Comparison of ENCODE assay signal across 8 cellular contexts in genomic region chr6:44387346-44388134, GRCh38. TPM values are rescaled to one million over a fixed set of nuclear protein-coding genes. Genes with fewer than 3 reads are reported as not detected.
DNase-seq lines count a peak whose midpoint lies in the region; ATAC-seq and TF ChIP-seq lines count a peak whose summit lies in the region.

CDC5L (plus strand) TSS chr6:44387706; CDS start chr6:44387824, 118 bp downstream.

- DNase-seq in NCI-H187 (lab: John Stamatoyannopoulos, UW) (peak; percentile 86 to 89), T-helper 2 cell (peak; percentile 59 to 98 (median 85)), left ventricle myocardium superior (peak; percentile 95), prostate gland (ENCODE audit: low spot score) (peak; percentile 94)

- TF ChIP-seq POLR2A in GM15510 (IDR thresholded peaks at IDR 0.05; ENCODE audit: borderline replicate concordance, extremely low read depth, insufficient read length), result peak; percentile 95
- peak; percentile 88 for TF ChIP-seq POLR2A in prostate gland (IDR thresholded peaks at IDR 0.05)

- H3K4me1 ChIP-seq in prostate gland (replicated peaks), result no peaks in the 10 kb centered on the region
- H3K4me1 ChIP-seq in urinary bladder (ENCODE audit: insufficient read depth), result no peaks in the 10 kb centered on the region

- ATAC-seq in HG02885 (IDR thresholded peaks at IDR 0.05; ENCODE audit: poor library complexity, unreplicated experiment) (peak; percentile 92), left ventricle myocardium superior (peak; percentile 91)

- intact Hi-C loops in left ventricle myocardium superior (cut with micrococcal nuclease), result no loop called here
- intact Hi-C loops in prostate gland (cut with DNase I), result no loop called here

- H3K27me3 ChIP-seq in prostate gland (replicated peaks; ENCODE audit: insufficient read depth), result no peaks in the 10 kb centered on the region

- no peaks in the 10 kb centered on the region for H3K9me3 ChIP-seq in prostate gland

- TF ChIP-seq CTCF in prostate gland (IDR thresholded peaks at IDR 0.05), result peak in 2 of 4 experiments; percentile 10

- WGBS in prostate gland, result under 1% methylated on average over 56 of the region's 56 CpGs
- under 1% methylated on average over 56 of the region's 56 CpGs for WGBS in urinary bladder

- no peaks in the 10 kb centered on the region for H3K36me3 ChIP-seq in prostate gland
- no peaks in the 10 kb centered on the region for H3K36me3 ChIP-seq in urinary bladder (ENCODE audit: insufficient read depth)

- H3K4me3 ChIP-seq in prostate gland (peak within 1 kb of the TSS; percentile 83 to 91), urinary bladder (ENCODE audit: low read depth, low read length) (peak within 1 kb of the TSS; percentile 72)

- H3K27ac ChIP-seq in angular gyrus (ENCODE audit: low read depth, low read length) (peak within 1 kb of the TSS; percentile 90), prostate gland (peak within 1 kb of the TSS; percentile 95 to 96), urinary bladder (ENCODE audit: low read depth) (peak within 1 kb of the TSS; percentile 93)

RNA-seq across cellular contexts. Expression of gene CDC5L, which starts in this region (rescaled TPM):
- total RNA-seq in left ventricle myocardium superior, result 20.1 TPM
- 10 to 100 TPM; 18.0 to 18.9 TPM for total RNA-seq in prostate gland
- total RNA-seq in urinary bladder, result 38.4 TPM
- 14.7 TPM for polyA plus RNA-seq in urinary bladder

Comparison
In these comparisons a context has a peak if more than half of its experiments do, and no peak if none do; other contexts are left out.
1. Peak in every context shown above with its lines: DNase-seq, ATAC-seq, H3K4me3 ChIP-seq and H3K27ac ChIP-seq.